In genomic region chr12:132401982-132402381, GRCh38 we compare ENCODE assay signal across 33 cellular contexts.
DNase-seq lines count a peak whose midpoint lies in the region; ATAC-seq and TF ChIP-seq lines count a peak whose summit lies in the region.
"Had no signal": no experiment of that assay in that cellular context is flagged by ENCODE, and none has a peak within 500 bp of the region (broad histone marks: within the 10 kb centered on the region; RNA-seq: fewer than 3 reads in every experiment).

No MANE protein-coding gene starts in this region.

- no peak for TF ChIP-seq EP300 in sigmoid colon (IDR thresholded peaks at IDR 0.05)

- H3K27me3 ChIP-seq in RWPE2 (ENCODE audit: insufficient read depth, poor library complexity, severe bottlenecking) (peaks cover 45% of the 10 kb centered on the region), sigmoid colon (peaks cover 15 to 99% (median 65%) of the 10 kb centered on the region in 3 donors), spleen (replicated peaks in 1 of 7) (peaks cover 0 to 99% (median 42%) of the 10 kb centered on the region in 7 donors), dorsolateral prefrontal cortex (peaks cover 0 to 84% (median 39%) of the 10 kb centered on the region in 45 donors)

- H3K27ac ChIP-seq in HEK293 (ENCODE audit: extremely low read depth, low read depth, low read length) (no peak overlapping the region), RWPE2 (ENCODE audit: poor library complexity, severe bottlenecking) (no peak overlapping the region), sigmoid colon (no peak overlapping the region), spleen (no peak overlapping the region), dorsolateral prefrontal cortex (no peak overlapping the region)
- H3K27ac ChIP-seq: 22Rv1; A549; BLaER1; BLaER1 treated with 17β-estradiol and CSF1 and Interleukin-3, amounts not matched to agents 10 nM and 100 nM; C4-2B had no signal

- no peak for TF ChIP-seq POLR2A in sigmoid colon (IDR thresholded peaks at IDR 0.05)
- TF ChIP-seq POLR2A in spleen (IDR thresholded peaks at IDR 0.05): no peak

- ATAC-seq in RWPE2 (ENCODE audit: low read depth) (no peak), HG03432 (IDR thresholded peaks at IDR 0.05; ENCODE audit: unreplicated experiment) (no peak)
- ATAC-seq: A549; CD8-positive, alpha-beta T cell had no signal

- WGBS in sigmoid colon, 2 donors: 87 to 91% methylated on average over 1 of the region's 1 CpG
- 76 to 88% (median 81%) methylated on average over 1 of the region's 1 CpG for WGBS in spleen, 5 donors

- intact Hi-C loops in sigmoid colon (cut with DNase I): no loop called here
- intact Hi-C loops in spleen (cut with DNase I; ENCODE audit: low total_unique reads): no loop called here
- intact Hi-C loops in dorsolateral prefrontal cortex (cut with DNase I): no loop called here

- H3K36me3 ChIP-seq in HEK293 (ENCODE audit: control insufficient read depth in 2 of 2, insufficient read depth in 1 of 2, low read length in 2 of 2): no peaks in the 10 kb centered on the region
- H3K36me3 ChIP-seq in RWPE2 (ENCODE audit: low read depth): no peaks in the 10 kb centered on the region
- H3K36me3 ChIP-seq in sigmoid colon: no peaks in the 10 kb centered on the region
- H3K36me3 ChIP-seq in spleen: no peaks in the 10 kb centered on the region
- H3K36me3 ChIP-seq: BE2C; BLaER1; BLaER1 treated with 17β-estradiol and CSF1 and Interleukin-3, amounts not matched to agents 10 nM and 100 nM had no signal

- H3K4me1 ChIP-seq in HEK293 (ENCODE audit: control insufficient read depth, insufficient read depth, low read length): no peaks in the 10 kb centered on the region
- no peaks in the 10 kb centered on the region for H3K4me1 ChIP-seq in RWPE2 (ENCODE audit: insufficient read depth, poor library complexity, severe bottlenecking)
- H3K4me1 ChIP-seq in sigmoid colon: no peaks in the 10 kb centered on the region
- H3K4me1 ChIP-seq in spleen: no peaks in the 10 kb centered on the region
- H3K4me1 ChIP-seq: A549, BE2C had no signal

- POLR2A ChIA-PET in HEK293 (lab: Yijun Ruan, JAX): no interaction called here

- H3K4me3 ChIP-seq in HEK293 (ENCODE audit: low read depth, low read length): no peak overlapping the region
- no peak overlapping the region for H3K4me3 ChIP-seq in RWPE2 (ENCODE audit: severe bottlenecking)
- H3K4me3 ChIP-seq in sigmoid colon: no peak overlapping the region
- no peak overlapping the region for H3K4me3 ChIP-seq in spleen
- H3K4me3 ChIP-seq in dorsolateral prefrontal cortex: no peak overlapping the region
- H3K4me3 ChIP-seq: A549; BLaER1; BLaER1 treated with 17β-estradiol and CSF1 and Interleukin-3, amounts not matched to agents 10 nM and 100 nM had no signal

- CTCF ChIA-PET in HEK293 (lab: Yijun Ruan, JAX): no interaction called here

- TF ChIP-seq CTCF in HEK293 (tag by site-specific recombination; IDR thresholded peaks at IDR 0.05): no peak
- no peak for TF ChIP-seq CTCF in RWPE2 (IDR thresholded peaks at IDR 0.05; ENCODE audit: poor library complexity, severe bottlenecking)
- no peak for TF ChIP-seq CTCF in sigmoid colon (IDR thresholded peaks at IDR 0.05)
- TF ChIP-seq CTCF in spleen (IDR thresholded peaks at IDR 0.05 in 8 of 11, conservative IDR thresholded peaks at IDR 0.05 in 3 of 11): no peak
- TF ChIP-seq CTCF in dorsolateral prefrontal cortex (IDR thresholded peaks at IDR 0.05 in 54 of 56, conservative IDR thresholded peaks at IDR 0.05 in 2 of 56; ENCODE audit: low read depth in 1 of 56, partially characterized antibody in 56 of 56): no peak

- no peaks in the 10 kb centered on the region for H3K9me3 ChIP-seq in HEK293 (ENCODE audit: control insufficient read depth, insufficient read depth, low read depth, low read length)
- no peaks in the 10 kb centered on the region for H3K9me3 ChIP-seq in RWPE2 (ENCODE audit: severe bottlenecking)
- H3K9me3 ChIP-seq in sigmoid colon: no peaks in the 10 kb centered on the region
- no peaks in the 10 kb centered on the region for H3K9me3 ChIP-seq in spleen
- H3K9me3 ChIP-seq: A549; BE2C; BLaER1; BLaER1 treated with 17β-estradiol and CSF1 and Interleukin-3, amounts not matched to agents 10 nM and 100 nM; Caco-2 had no signal

- peak; percentile 12 for DNase-seq in RWPE2 (ENCODE audit: low spot score)
- peak; percentile 21 for DNase-seq in sigmoid colon
- DNase-seq in spleen: peak; percentile 13
- DNase-seq in stimulated activated CD4-positive, alpha-beta T cell treated with anti-CD3 and anti-CD28 coated beads, Interleukin-4, amount 100 ng/mL, for 4 hours: no peak
- DNase-seq in dorsolateral prefrontal cortex: no peak
- no peak for DNase-seq in NCI-H524 (lab: John Stamatoyannopoulos, UW)
- DNase-seq: 8988T; ACHN; AML-193; BE2C; C1 segment of cervical spinal cord; Calu3; CD4-positive, alpha-beta memory T cell; CD4-positive, alpha-beta T cell; CD4-positive, CD25-positive, alpha-beta regulatory T cell; CD8-positive, alpha-beta memory T cell; CD8-positive, alpha-beta T cell; COR-L47; DMS 273 treated with DMSO at 0.1 percent for 48 hours; DMS153; DMS53; DMS79; DMS79 treated with DMSO at 0.1 percent for 48 hours; DND-41; EL had no signal

TF ChIP-seq in HEK293, 187 proteins besides CTCF, POLR2A, EP300 and RAD21:
- peak; percentile 85 for TF ChIP-seq EGR2 (tag by site-specific recombination; IDR thresholded peaks at IDR 0.05; ENCODE audit: low read depth)
- TF ChIP-seq SP7 (tag by site-specific recombination; IDR thresholded peaks at IDR 0.05): no peak
- TF ChIP-seq ZNF302 (tag by site-specific recombination; IDR thresholded peaks at IDR 0.05; ENCODE audit: low read depth): no peak
- TF ChIP-seq ZFHX2 (tag by site-specific recombination; conservative IDR thresholded peaks at IDR 0.05): peak; percentile 70

Comparison
In these comparisons a context has a peak if more than half of its experiments do, and no peak if none do; other contexts are left out.
1. DNase-seq: peak in RWPE2 (single experiment), sigmoid colon (single experiment) and spleen (single experiment); none in stimulated activated CD4-positive, alpha-beta T cell treated with anti-CD3 and anti-CD28 coated beads, Interleukin-4, amount 100 ng/mL, for 4 hours (0 of 2), dorsolateral prefrontal cortex (0 of 10) and NCI-H524 (0 of 2).